13 cellular contexts compared by ENCODE assay signal in the genomic region with DNA sequence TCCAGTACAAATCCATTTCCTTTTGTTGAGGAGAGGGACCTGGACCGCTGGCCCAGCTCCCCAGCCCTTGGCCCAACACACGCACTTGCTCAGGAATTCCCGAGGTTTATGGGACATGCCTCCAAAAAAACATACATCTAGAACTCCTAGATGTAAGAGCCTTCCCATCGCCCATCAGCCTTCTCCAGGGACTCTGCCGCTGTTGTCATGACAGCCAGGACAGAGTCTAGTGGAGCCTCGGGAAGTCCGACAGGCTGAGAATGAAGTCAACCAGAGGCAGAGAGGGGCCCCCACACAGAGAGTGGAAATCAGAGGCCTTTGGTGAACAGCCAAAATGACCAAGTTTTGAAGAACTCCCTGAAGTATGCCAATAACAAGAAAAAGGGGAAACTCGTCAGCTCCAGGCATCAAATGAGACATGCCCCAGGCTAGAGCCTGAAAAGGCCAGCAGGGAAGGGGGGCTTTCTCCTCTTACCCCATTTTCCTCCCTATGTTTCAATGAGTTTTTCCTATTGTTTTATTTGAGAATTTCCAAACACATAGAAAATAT. TPM values are rescaled to one million over a fixed set of nuclear protein-coding genes. Genes with fewer than 3 reads are reported as not detected.
DNase-seq lines count a peak whose midpoint lies in the region; ATAC-seq and TF ChIP-seq lines count a peak whose summit lies in the region.
"Had no signal": no experiment of that assay in that cellular context is flagged by ENCODE, and none has a peak within 500 bp of the region (broad histone marks: within the 10 kb centered on the region; RNA-seq: fewer than 3 reads in every experiment).

No MANE protein-coding gene starts in this region.

- ATAC-seq in right cardiac atrium = no peak
- ATAC-seq in foreskin keratinocyte = no peak
- no peak for ATAC-seq in GM18873 (IDR thresholded peaks at IDR 0.05; ENCODE audit: low FRiP score, unreplicated experiment)
- ATAC-seq: HepG2 had no signal

- H3K4me1 ChIP-seq in cardiac muscle cell (ENCODE audit: low read depth) (peaks cover 17% of the 10 kb centered on the region), right cardiac atrium (ENCODE audit: control insufficient read depth, insufficient read depth, low read length) (peaks cover 6% of the 10 kb centered on the region), foreskin keratinocyte (peaks cover 43% of the 10 kb centered on the region)

- H3K27me3 ChIP-seq in cardiac muscle cell = no peaks in the 10 kb centered on the region
- no peaks in the 10 kb centered on the region for H3K27me3 ChIP-seq in right cardiac atrium (ENCODE audit: control insufficient read depth, insufficient read depth)
- no peaks in the 10 kb centered on the region for H3K27me3 ChIP-seq in foreskin keratinocyte
- H3K27me3 ChIP-seq: ovary had no signal

- no peaks in the 10 kb centered on the region for H3K9me3 ChIP-seq in cardiac muscle cell (ENCODE audit: low read depth)
- no peaks in the 10 kb centered on the region for H3K9me3 ChIP-seq in right cardiac atrium (ENCODE audit: control insufficient read depth, low read length)
- H3K9me3 ChIP-seq: ovary had no signal

- H3K27ac ChIP-seq in cardiac muscle cell = peak overlapping the region; percentile 81
- no peak overlapping the region for H3K27ac ChIP-seq in right cardiac atrium (ENCODE audit: low read length)
- H3K27ac ChIP-seq in foreskin keratinocyte = peak overlapping the region; percentile 96
- peak overlapping the region; percentile 19 for H3K27ac ChIP-seq in temporal lobe (ENCODE audit: low read depth, low read length)
- H3K27ac ChIP-seq: ovary had no signal

- H3K4me3 ChIP-seq in cardiac muscle cell (no peak overlapping the region), right cardiac atrium (ENCODE audit: low read length) (no peak overlapping the region)
- H3K4me3 ChIP-seq: ovary had no signal

- intact Hi-C loops in right cardiac atrium (cut with DNase I) = no loop called here

- DNase-seq in cardiac muscle cell (ENCODE audit: low read depth in 1 of 2, low spot score in 1 of 2) (no peak), right cardiac atrium (no peak), OCI-M1 (lab: John Stamatoyannopoulos, UW) (peak; percentile 24), foreskin keratinocyte (no peak), NCI-H2171 (lab: John Stamatoyannopoulos, UW) (no peak)
- DNase-seq in activated CD4-positive, alpha-beta T cell treated with anti-CD3 and anti-CD28 coated beads for 1 hour = no peak
- DNase-seq: dermis blood vessel endothelial cell, mesendoderm, NCI-H146, ovary had no signal

- TF ChIP-seq CTCF in cardiac muscle cell (IDR thresholded peaks at IDR 0.05; ENCODE audit: low read depth, low read length) = no peak
- no peak for TF ChIP-seq CTCF in foreskin keratinocyte (conservative IDR thresholded peaks at IDR 0.05)

- WGBS in right cardiac atrium = 66% methylated on average over 8 of the region's 8 CpGs

- H3K36me3 ChIP-seq in cardiac muscle cell = no peaks in the 10 kb centered on the region
- H3K36me3 ChIP-seq: ovary had no signal

RNA-seq across cellular contexts. Expression of gene CAB39, which starts 43.2 kb away (rescaled TPM):
- total RNA-seq in cardiac muscle cell = 31.9 and 32.3 TPM in 2 replicates
- 36.2 and 36.7 TPM in 2 replicates for polyA plus RNA-seq in cardiac muscle cell
- total RNA-seq in right cardiac atrium = 10 to 100 TPM; 83.6 to 100.0 (median 89.6) TPM
- polyA plus RNA-seq in right cardiac atrium = 47.2 TPM
- total RNA-seq in foreskin keratinocyte = 179 and 191 TPM in 2 replicates
- polyA plus RNA-seq in foreskin keratinocyte = 67.8 and 73.5 TPM in 2 replicates
- 88.3 TPM for total RNA-seq in temporal lobe
